8 cellular contexts compared by ENCODE assay signal in the genomic region with DNA sequence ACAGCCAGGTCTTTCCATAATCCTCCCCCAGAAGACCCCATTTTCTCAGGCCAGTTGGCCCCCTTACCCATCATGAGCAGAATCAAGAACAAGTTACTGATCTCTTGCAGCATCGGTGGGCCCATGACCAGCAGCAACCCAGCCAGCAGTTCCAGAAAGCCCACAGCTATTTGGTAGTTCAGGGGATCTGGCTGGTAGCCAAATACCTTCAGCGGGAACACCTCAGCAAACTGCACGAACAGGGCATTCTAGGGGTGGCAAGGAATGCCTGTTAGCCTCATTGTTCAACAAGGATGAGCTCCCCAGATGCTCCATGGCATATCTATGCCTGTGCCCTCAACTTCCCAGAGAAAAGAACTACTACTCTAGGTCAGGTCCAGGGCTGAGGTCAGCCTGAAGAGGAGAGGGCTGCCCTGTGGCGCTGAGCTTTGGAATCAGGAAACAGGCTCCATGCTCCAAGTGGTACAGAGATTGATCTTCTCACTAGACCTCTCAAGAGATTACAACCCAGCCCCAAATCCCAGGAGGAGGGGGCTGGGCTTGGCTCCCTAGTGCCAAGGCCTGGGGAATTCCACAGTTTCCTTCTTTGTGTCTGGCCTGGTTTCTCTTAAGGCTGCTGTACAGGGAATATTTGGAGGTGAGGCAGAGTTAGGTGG. TPM values are rescaled to one million over a fixed set of nuclear protein-coding genes. Genes with fewer than 3 reads are reported as not detected.
DNase-seq lines count a peak whose midpoint lies in the region; ATAC-seq and TF ChIP-seq lines count a peak whose summit lies in the region.

No MANE protein-coding gene starts in this region.

- H3K36me3 ChIP-seq in Panc1 (ENCODE audit: control insufficient read depth, insufficient read depth, low read length), result peaks cover 2% of the 10 kb centered on the region
- H3K36me3 ChIP-seq in esophagus (ENCODE audit: control insufficient read depth in 2 of 2, insufficient read depth in 2 of 2, low read length in 1 of 2), result no peaks in the 10 kb centered on the region
- H3K36me3 ChIP-seq in rectal smooth muscle tissue (ENCODE audit: control insufficient read depth, insufficient read depth, low read length), result no peaks in the 10 kb centered on the region

- H3K27ac ChIP-seq in Panc1 (ENCODE audit: low read length) (peak overlapping the region; percentile 73), esophagus (ENCODE audit: low read depth in 2 of 2, low read length in 1 of 2) (peak overlapping the region in 1 of 2 donors; percentile 86), rectal smooth muscle tissue (ENCODE audit: low read depth, low read length) (peak overlapping the region; percentile 94)

- CTCF ChIA-PET in Panc1 (lab: Charles Lee), result no interaction called here

- peak overlapping the region; percentile 67 to 81 for H3K4me3 ChIP-seq in Panc1 (ENCODE audit: low read depth in 2 of 2, low read length in 2 of 2)
- H3K4me3 ChIP-seq in esophagus (ENCODE audit: low read depth in 1 of 2, low read length in 2 of 2), result peak overlapping the region; percentile 71 to 80
- peak overlapping the region; percentile 91 for H3K4me3 ChIP-seq in rectal smooth muscle tissue (ENCODE audit: low read length)

- DNase-seq in ELF-1 (ENCODE audit: low read depth, low spot score) (peak; percentile 27), Panc1 (ENCODE audit: low read depth, low spot score) (no peak), GM19240 (ENCODE audit: insufficient read length, low spot score) (no peak), head of caudate nucleus (no peak)
- DNase-seq in activated CD8-positive, alpha-beta memory T cell treated with anti-CD3 and anti-CD28 coated beads, Interleukin-2, amount 50 U/mL, for 4 hours, result no peak

- no peak overlapping the region for H3K9ac ChIP-seq in rectal smooth muscle tissue (ENCODE audit: low read length)

- POLR2A ChIA-PET in Panc1 (lab: Charles Lee), result no interaction called here

- intact Hi-C loops in Panc1 (cut with micrococcal nuclease; ENCODE audit: unreplicated experiment) (no loop called here), head of caudate nucleus (cut with DNase I) (loop anchor here (10.0 kb wide), 1 partner anchor 119 kb away; no protein-coding TSS in a partner anchor)

- H3K9me3 ChIP-seq in Panc1 (ENCODE audit: control insufficient read depth, insufficient read depth, low read depth, low read length), result no peaks in the 10 kb centered on the region
- H3K9me3 ChIP-seq in esophagus (ENCODE audit: control insufficient read depth in 2 of 2, insufficient read depth in 1 of 2, low read depth in 1 of 2, low read length in 1 of 2), result no peaks in the 10 kb centered on the region

- no peaks in the 10 kb centered on the region for H3K27me3 ChIP-seq in Panc1 (ENCODE audit: control insufficient read depth, insufficient read depth, low read length)
- no peaks in the 10 kb centered on the region for H3K27me3 ChIP-seq in esophagus (ENCODE audit: control insufficient read depth in 1 of 2, insufficient read depth in 2 of 2, low read length in 2 of 2)
- H3K27me3 ChIP-seq in rectal smooth muscle tissue (ENCODE audit: control insufficient read depth, insufficient read depth, low read length), result no peaks in the 10 kb centered on the region

- ATAC-seq in Panc1, result no peak
- no peak for ATAC-seq in GM19467 (IDR thresholded peaks at IDR 0.05; ENCODE audit: unreplicated experiment)

- in situ Hi-C loops in Panc1 (cut with HindIII; ENCODE audit: low pct_unique_long_range_greater_than_20kb, low sequenced_read_pairs), result no loop called here

- no TSS peak for BruUV-seq in Panc1 (replicated peaks; lab: Mats Ljungman, UMichigan)

- TF ChIP-seq CTCF in Panc1 (IDR thresholded peaks at IDR 0.05), result no peak

- H3K4me1 ChIP-seq in Panc1 (ENCODE audit: control insufficient read depth, insufficient read depth, low read length) (peaks cover 13% of the 10 kb centered on the region), esophagus (ENCODE audit: control insufficient read depth in 2 of 2, insufficient read depth in 2 of 2, low read length in 1 of 2) (peaks cover 0 to 11% of the 10 kb centered on the region in 2 donors), rectal smooth muscle tissue (ENCODE audit: control insufficient read depth, insufficient read depth, low read length) (peaks cover 5% of the 10 kb centered on the region)

- 59% methylated on average over 4 of the region's 4 CpGs for WGBS in esophagus, 2 donors

RNA-seq across cellular contexts. Expression of a gene that starts 1.3 kb away (rescaled TPM):
- total RNA-seq in Panc1 (2021; ENCODE audit: unreplicated experiment), result 18.7 TPM
- 21.8 TPM for polyA plus RNA-seq in Panc1 (2012; ENCODE audit: insufficient read length)
- polyA plus RNA-seq in esophagus, result 10 to 100 TPM in 1 of 2 donors, 1 to 10 TPM in 1; 7.0 to 12.1 TPM

RNA-seq across cellular contexts. Expression of a gene that starts 47.9 kb away (rescaled TPM):
- total RNA-seq in Panc1 (2021; ENCODE audit: unreplicated experiment), result 21.8 TPM
- 5.2 TPM for polyA plus RNA-seq in Panc1 (2012; ENCODE audit: insufficient read length)
- polyA plus RNA-seq in esophagus, result 10 to 100 TPM in 1 of 2 donors, 1 to 10 TPM in 1; 5.9 to 12.3 TPM

RNA-seq across cellular contexts. Expression of a gene that starts 54.4 kb away (rescaled TPM):
- total RNA-seq in Panc1 (2021; ENCODE audit: unreplicated experiment), result 0.87 TPM
- 0.33 TPM for polyA plus RNA-seq in Panc1 (2012; ENCODE audit: insufficient read length)
- under 1 TPM; 0.10 to 0.11 TPM for polyA plus RNA-seq in esophagus
